In the genomic region with DNA sequence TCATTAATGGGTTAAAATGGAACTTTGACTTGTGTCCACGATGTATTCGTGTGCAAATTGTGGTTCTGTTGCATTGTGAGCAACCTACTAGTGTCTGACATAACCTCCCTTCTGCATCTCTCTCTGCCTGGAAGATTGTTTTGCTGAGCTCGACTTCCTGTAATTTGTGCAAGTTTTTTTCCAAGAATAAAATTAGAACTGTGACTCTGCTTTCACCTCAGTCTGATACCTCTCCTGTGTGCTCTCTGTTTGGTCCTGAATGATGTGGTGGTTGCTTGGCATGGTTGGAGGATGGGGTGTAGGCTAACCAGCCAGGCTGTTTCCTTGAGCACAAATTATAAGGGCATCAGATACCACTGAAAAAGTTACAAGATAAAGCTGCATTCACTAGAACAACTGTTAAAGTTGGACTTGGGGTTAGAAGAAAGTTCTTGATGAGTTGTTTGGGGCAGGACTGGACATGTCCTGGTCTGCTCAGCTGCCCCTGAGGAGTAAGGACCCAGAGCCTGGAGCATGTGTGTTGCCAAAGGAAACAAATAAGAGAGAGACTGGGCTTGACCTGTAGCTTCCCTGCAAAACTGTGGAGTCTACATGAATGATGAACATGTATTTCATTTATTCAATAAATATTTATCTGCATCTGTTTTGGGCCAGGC, we compare ENCODE assay signal across 10 cellular contexts. TPM values are rescaled to one million over a fixed set of nuclear protein-coding genes. Genes with fewer than 3 reads are reported as not detected.
DNase-seq lines count a peak whose midpoint lies in the region; ATAC-seq and TF ChIP-seq lines count a peak whose summit lies in the region.
"Had no signal": no experiment of that assay in that cellular context is flagged by ENCODE, and none has a peak within 500 bp of the region (broad histone marks: within the 10 kb centered on the region; RNA-seq: fewer than 3 reads in every experiment).

No MANE protein-coding gene starts in this region.

- peak overlapping the region; percentile 92 for H3K4me2 ChIP-seq in SK-N-SH

- TF ChIP-seq EP300 in SK-N-SH (IDR thresholded peaks at IDR 0.05; ENCODE audit: borderline replicate concordance in 1 of 2, low read depth in 1 of 2, low read length in 1 of 2): no peak

- no peaks in the 10 kb centered on the region for H3K27me3 ChIP-seq in SK-N-SH (ENCODE audit: insufficient read depth)
- no peaks in the 10 kb centered on the region for H3K27me3 ChIP-seq in RWPE2 (ENCODE audit: insufficient read depth, poor library complexity, severe bottlenecking)
- no peaks in the 10 kb centered on the region for H3K27me3 ChIP-seq in skeletal muscle tissue (ENCODE audit: control insufficient read depth in 3 of 3, insufficient read depth in 3 of 3, low read length in 3 of 3)
- H3K27me3 ChIP-seq: esophagus squamous epithelium had no signal

- H4K20me1 ChIP-seq in SK-N-SH (ENCODE audit: insufficient read depth): peaks cover 13% of the 10 kb centered on the region

- 75% methylated on average over 3 of the region's 3 CpGs for WGBS in SK-N-SH (ENCODE audit: low lambda C conversion rate)

- POLR2A ChIA-PET in SK-N-SH (lab: Yijun Ruan, JAX) (no interaction called here), HEK293T (lab: Yijun Ruan, JAX) (interaction anchor here (1.1 to 1.6 kb wide), 2 partner anchors 10 to 208 kb away, joined by 3 to 5 read pairs; no protein-coding TSS in a partner anchor)

- H3K27ac ChIP-seq in SK-N-SH (ENCODE audit: low read depth in 2 of 2, low read length in 1 of 2) (peak overlapping the region; percentile 51 to 77; a peak in 3 of 4 replicates), RWPE2 (ENCODE audit: poor library complexity, severe bottlenecking) (peak overlapping the region; percentile 96), epithelial cell of prostate (peak overlapping the region; percentile 90), skeletal muscle tissue (ENCODE audit: low read depth, low read length) (peak overlapping the region; percentile 44)

- H3K9me2 ChIP-seq in SK-N-SH: no peaks in the 10 kb centered on the region

- H3K9me3 ChIP-seq in SK-N-SH (no peaks in the 10 kb centered on the region), RWPE2 (ENCODE audit: severe bottlenecking) (no peaks in the 10 kb centered on the region), skeletal muscle tissue (ENCODE audit: control insufficient read depth in 3 of 3, low read length in 3 of 3) (no peaks in the 10 kb centered on the region)
- H3K9me3 ChIP-seq: esophagus squamous epithelium had no signal

- peaks cover 39% of the 10 kb centered on the region for H3K79me2 ChIP-seq in SK-N-SH (ENCODE audit: insufficient read depth)

- no peak for TF ChIP-seq CTCF in SK-N-SH (IDR thresholded peaks at IDR 0.05)
- TF ChIP-seq CTCF in RWPE2 (IDR thresholded peaks at IDR 0.05; ENCODE audit: poor library complexity, severe bottlenecking): no peak

- H3K36me3 ChIP-seq in SK-N-SH (replicated peaks in 1 of 2; ENCODE audit: control insufficient read depth in 1 of 2, insufficient read depth in 2 of 2, low read length in 1 of 2) (no peaks in the 10 kb centered on the region), RWPE2 (ENCODE audit: low read depth) (no peaks in the 10 kb centered on the region), skeletal muscle tissue (ENCODE audit: control insufficient read depth in 3 of 3, insufficient read depth in 3 of 3, low read length in 3 of 3) (no peaks in the 10 kb centered on the region)
- H3K36me3 ChIP-seq: esophagus squamous epithelium had no signal

- peak overlapping the region; percentile 3; the same call in 1 of the 2 replicates for H3K9ac ChIP-seq in SK-N-SH
- peak overlapping the region in 2 of 3 donors; percentile 2 to 17 for H3K9ac ChIP-seq in skeletal muscle tissue (ENCODE audit: low read depth in 1 of 3, low read length in 3 of 3)

- no peak for DNase-seq in SK-N-SH
- no peak for DNase-seq in RWPE2 (ENCODE audit: low spot score)
- DNase-seq in epithelial cell of prostate (ENCODE audit: low read depth, low spot score): peak; percentile 31
- no peak for DNase-seq in HEK293T (ENCODE audit: extremely low spot score)
- no peak for DNase-seq in SKM-1 (lab: John Stamatoyannopoulos, UW; ENCODE audit: unreplicated experiment)
- DNase-seq: esophagus squamous epithelium, T1000 had no signal

- CTCF ChIA-PET in SK-N-SH (lab: Yijun Ruan, JAX) (interaction anchor here (0.8 to 4.7 kb wide), 7 partner anchors 10 to 480 kb away, joined by 3 to 30 read pairs (median 4); no protein-coding TSS in a partner anchor), HEK293T (lab: Yijun Ruan, JAX) (no interaction called here)

- ATAC-seq in SK-N-SH treated with all-trans-retinoic acid at 6 μM for 48 hours (no peak; the same call in 2 of the 3 replicates), RWPE2 (ENCODE audit: low read depth) (peak; percentile 45; the same call in 2 of the 3 replicates), GM19035 (IDR thresholded peaks at IDR 0.05; ENCODE audit: unreplicated experiment) (no peak)

- peak overlapping the region in 1 of 2 experiments; percentile 3; a peak in 1 of 4 replicates for H3K4me3 ChIP-seq in SK-N-SH (ENCODE audit: low read depth in 2 of 2, low read length in 1 of 2)
- no peak overlapping the region for H3K4me3 ChIP-seq in RWPE2 (ENCODE audit: severe bottlenecking)
- peak overlapping the region; percentile 1 to 36 (median 26) for H3K4me3 ChIP-seq in skeletal muscle tissue (ENCODE audit: low read length in 3 of 3)
- H3K4me3 ChIP-seq: esophagus squamous epithelium had no signal

- H3K4me1 ChIP-seq in SK-N-SH (ENCODE audit: control insufficient read depth in 1 of 2, insufficient read depth in 2 of 2, low read depth in 1 of 2, low read length in 1 of 2) (peaks cover 26 to 35% of the 10 kb centered on the region in 2 experiments), RWPE2 (ENCODE audit: insufficient read depth, poor library complexity, severe bottlenecking) (peaks cover 33% of the 10 kb centered on the region), skeletal muscle tissue (ENCODE audit: control insufficient read depth in 3 of 3, insufficient read depth in 3 of 3, low read length in 3 of 3) (peaks cover 34 to 36% (median 36%) of the 10 kb centered on the region in 3 donors)

- TF ChIP-seq RAD21 in SK-N-SH (IDR thresholded peaks at IDR 0.05; ENCODE audit: low read length): no peak

- peaks cover 28% of the 10 kb centered on the region for H3F3A ChIP-seq in SK-N-SH (replicated peaks; ENCODE audit: insufficient read depth)

- peak overlapping the region; percentile 88; the same call in 1 of the 2 replicates for H2AFZ ChIP-seq in SK-N-SH (ENCODE audit: low read depth)

TF ChIP-seq in SK-N-SH, 30 proteins besides CTCF, POLR2A, EP300 and RAD21:
- TF ChIP-seq MAX (IDR thresholded peaks at IDR 0.05; ENCODE audit: low read depth) (no peak), TCF12 (IDR thresholded peaks at IDR 0.05) (no peak), SMC3 (IDR thresholded peaks at IDR 0.05; ENCODE audit: low read depth, low read length) (no peak), TEAD4 (IDR thresholded peaks at IDR 0.05; ENCODE audit: borderline replicate concordance, insufficient read depth) (no peak), ELF1 (IDR thresholded peaks at IDR 0.05) (no peak)

TF ChIP-seq in SK-N-SH treated with all-trans-retinoic acid at 6 μM for 48 hours, 23 proteins besides CTCF, POLR2A, EP300 and RAD21 (continues in another document):
- no peak for TF ChIP-seq TCF4 (CRISPR knock-in tag; IDR thresholded peaks at IDR 0.05; ENCODE audit: borderline replicate concordance)
- no peak for TF ChIP-seq ARNTL (CRISPR knock-in tag; IDR thresholded peaks at IDR 0.05; ENCODE audit: borderline replicate concordance, low read depth)
- TF ChIP-seq CSDC2 (CRISPR knock-in tag; IDR thresholded peaks at IDR 0.05): no peak
- no peak for TF ChIP-seq GLIS3 (CRISPR knock-in tag; IDR thresholded peaks at IDR 0.05)
- no peak for TF ChIP-seq ISL1 (CRISPR knock-in tag; IDR thresholded peaks at IDR 0.05)
- TF ChIP-seq ZNF70 (CRISPR knock-in tag; IDR thresholded peaks at IDR 0.05): no peak
- TF ChIP-seq RARB (CRISPR knock-in tag; IDR thresholded peaks at IDR 0.05): no peak
- TF ChIP-seq, protein P1, sequence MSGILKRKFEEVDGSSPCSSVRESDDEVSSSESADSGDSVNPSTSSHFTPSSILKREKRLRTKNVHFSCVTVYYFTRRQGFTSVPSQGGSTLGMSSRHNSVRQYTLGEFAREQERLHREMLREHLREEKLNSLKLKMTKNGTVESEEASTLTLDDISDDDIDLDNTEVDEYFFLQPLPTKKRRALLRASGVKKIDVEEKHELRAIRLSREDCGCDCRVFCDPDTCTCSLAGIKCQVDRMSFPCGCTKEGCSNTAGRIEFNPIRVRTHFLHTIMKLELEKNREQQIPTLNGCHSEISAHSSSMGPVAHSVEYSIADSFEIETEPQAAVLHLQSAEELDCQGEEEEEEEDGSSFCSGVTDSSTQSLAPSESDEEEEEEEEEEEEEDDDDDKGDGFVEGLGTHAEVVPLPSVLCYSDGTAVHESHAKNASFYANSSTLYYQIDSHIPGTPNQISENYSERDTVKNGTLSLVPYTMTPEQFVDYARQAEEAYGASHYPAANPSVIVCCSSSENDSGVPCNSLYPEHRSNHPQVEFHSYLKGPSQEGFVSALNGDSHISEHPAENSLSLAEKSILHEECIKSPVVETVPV (CRISPR knock-in tag; IDR thresholded peaks at IDR 0.05): no peak
- no peak for TF ChIP-seq ZC3H10 (CRISPR knock-in tag; IDR thresholded peaks at IDR 0.05)

TF ChIP-seq in HEK293T, 16 proteins besides CTCF, POLR2A, EP300 and RAD21:
- TF ChIP-seq ZNF384 (IDR thresholded peaks at IDR 0.05) (no peak), HDGF (IDR thresholded peaks at IDR 0.05; ENCODE audit: borderline replicate concordance) (no peak), NFRKB (IDR thresholded peaks at IDR 0.05) (no peak), ELF4 (IDR thresholded peaks at IDR 0.05) (no peak), ARNT (IDR thresholded peaks at IDR 0.05) (no peak), FOXA1 (IDR thresholded peaks at IDR 0.05) (no peak), FOXM1 (IDR thresholded peaks at IDR 0.05; ENCODE audit: borderline replicate concordance) (no peak), TARDBP (IDR thresholded peaks at IDR 0.05) (no peak), PKNOX1 (IDR thresholded peaks at IDR 0.05) (no peak), SP1 (IDR thresholded peaks at IDR 0.05) (no peak), LEF1 (IDR thresholded peaks at IDR 0.05; ENCODE audit: borderline replicate concordance) (no peak)

RNA-seq across cellular contexts. Expression of gene VOPP1, which starts 1.9 kb away (rescaled TPM):
- 69.5 and 79.3 TPM in 2 replicates for polyA plus RNA-seq in SK-N-SH (2012; rRNA removed)
- 77.0 and 82.6 TPM in 2 replicates for polyA plus RNA-seq in SK-N-SH (2012; cell fraction: cytosol; rRNA removed)
- polyA plus RNA-seq in SK-N-SH (2012; cell fraction: nucleus; rRNA removed): 32.4 and 38.8 TPM in 2 replicates
- 23.5 TPM for total RNA-seq in skeletal muscle tissue

Comparison
In these comparisons a context has a peak if more than half of its experiments do, and no peak if none do; other contexts are left out.
1. H3K27ac ChIP-seq: peak in every context shown above with its lines; median percentile 96 in RWPE2; 90 in epithelial cell of prostate; 64 in SK-N-SH; 44 in skeletal muscle tissue.